ENCODE assay signal across 8 cellular contexts in genomic region chr17:77460514-77461046, GRCh38.
DNase-seq lines count a peak whose midpoint lies in the region; ATAC-seq and TF ChIP-seq lines count a peak whose summit lies in the region.

No MANE protein-coding gene starts in this region.

- no peak for ATAC-seq in GM18505 (IDR thresholded peaks at IDR 0.05; ENCODE audit: unreplicated experiment)
- ATAC-seq in Panc1: no peak
- no peak for ATAC-seq in GM18517 (IDR thresholded peaks at IDR 0.05; ENCODE audit: unreplicated experiment)

- H3K27ac ChIP-seq in Panc1 (ENCODE audit: low read length) (peak overlapping the region; percentile 30; the same call in 1 of the 2 replicates), esophagus muscularis mucosa (replicated peaks in 1 of 4) (peak overlapping the region; percentile 53 to 70 (median 58)), rectal smooth muscle tissue (ENCODE audit: low read depth, low read length) (no peak overlapping the region)

- TF ChIP-seq CTCF in Panc1 (IDR thresholded peaks at IDR 0.05): no peak
- no peak for TF ChIP-seq CTCF in esophagus muscularis mucosa (IDR thresholded peaks at IDR 0.05)

- POLR2A ChIA-PET in Panc1 (lab: Charles Lee): interaction anchor here (0.6 kb wide), 1 partner anchor 346 kb away, joined by 3 read pairs; no protein-coding TSS in a partner anchor

- WGBS in esophagus muscularis mucosa: 68% methylated on average over 9 of the region's 9 CpGs

- no peak for DNase-seq in Panc1 (ENCODE audit: low read depth, low spot score)
- no peak for DNase-seq in esophagus muscularis mucosa (ENCODE audit: extremely low spot score)
- DNase-seq in RKO (ENCODE audit: low spot score): no peak
- no peak for DNase-seq in stimulated activated CD4-positive, alpha-beta T cell treated with anti-CD3 and anti-CD28 coated beads, Interleukin-4, amount 100 ng/mL, for 4 hours
- no peak for DNase-seq in NCI-H1930 (lab: John Stamatoyannopoulos, UW)

- H3K4me1 ChIP-seq in Panc1 (ENCODE audit: control insufficient read depth, insufficient read depth, low read length): peaks cover 51% of the 10 kb centered on the region
- H3K4me1 ChIP-seq in esophagus muscularis mucosa: peaks cover 51 to 100% (median 99%) of the 10 kb centered on the region in 4 donors
- peaks cover 3% of the 10 kb centered on the region for H3K4me1 ChIP-seq in rectal smooth muscle tissue (ENCODE audit: control insufficient read depth, insufficient read depth, low read length)

- no peak overlapping the region for H3K9ac ChIP-seq in rectal smooth muscle tissue (ENCODE audit: low read length)

- no peaks in the 10 kb centered on the region; the same call in 1 of the 2 replicates for H3K36me3 ChIP-seq in Panc1 (ENCODE audit: control insufficient read depth, insufficient read depth, low read length)
- H3K36me3 ChIP-seq in esophagus muscularis mucosa: no peaks in the 10 kb centered on the region
- peaks cover 3% of the 10 kb centered on the region for H3K36me3 ChIP-seq in rectal smooth muscle tissue (ENCODE audit: control insufficient read depth, insufficient read depth, low read length)

- intact Hi-C loops in Panc1 (cut with micrococcal nuclease; ENCODE audit: unreplicated experiment): no loop called here
- intact Hi-C loops in esophagus muscularis mucosa (cut with DNase I): no loop called here

- H3K27me3 ChIP-seq in Panc1 (ENCODE audit: control insufficient read depth, insufficient read depth, low read length) (no peaks in the 10 kb centered on the region), esophagus muscularis mucosa (no peaks in the 10 kb centered on the region), rectal smooth muscle tissue (ENCODE audit: control insufficient read depth, insufficient read depth, low read length) (no peaks in the 10 kb centered on the region)

- TF ChIP-seq EP300 in esophagus muscularis mucosa (IDR thresholded peaks at IDR 0.05): no peak

- in situ Hi-C loops in Panc1 (cut with HindIII; ENCODE audit: low pct_unique_long_range_greater_than_20kb, low sequenced_read_pairs): no loop called here

- no peaks in the 10 kb centered on the region for H3K9me3 ChIP-seq in Panc1 (ENCODE audit: control insufficient read depth, insufficient read depth, low read depth, low read length)
- H3K9me3 ChIP-seq in esophagus muscularis mucosa: no peaks in the 10 kb centered on the region

- H3K4me3 ChIP-seq in Panc1 (ENCODE audit: low read depth in 2 of 2, low read length in 2 of 2) (no peak overlapping the region), esophagus muscularis mucosa (no peak overlapping the region), rectal smooth muscle tissue (ENCODE audit: low read length) (peak overlapping the region; percentile 13)

- BruUV-seq in Panc1 (replicated peaks; lab: Mats Ljungman, UMichigan): no TSS peak

- CTCF ChIA-PET in Panc1 (lab: Charles Lee): no interaction called here

- TF ChIP-seq POLR2A in GM18505 (IDR thresholded peaks at IDR 0.05; ENCODE audit: borderline replicate concordance, extremely low read depth, insufficient read depth, insufficient read length) (peak; percentile 27), esophagus muscularis mucosa (IDR thresholded peaks at IDR 0.05; ENCODE audit: low read depth) (no peak)
